11 cellular contexts compared by ENCODE assay signal in the genomic region with DNA sequence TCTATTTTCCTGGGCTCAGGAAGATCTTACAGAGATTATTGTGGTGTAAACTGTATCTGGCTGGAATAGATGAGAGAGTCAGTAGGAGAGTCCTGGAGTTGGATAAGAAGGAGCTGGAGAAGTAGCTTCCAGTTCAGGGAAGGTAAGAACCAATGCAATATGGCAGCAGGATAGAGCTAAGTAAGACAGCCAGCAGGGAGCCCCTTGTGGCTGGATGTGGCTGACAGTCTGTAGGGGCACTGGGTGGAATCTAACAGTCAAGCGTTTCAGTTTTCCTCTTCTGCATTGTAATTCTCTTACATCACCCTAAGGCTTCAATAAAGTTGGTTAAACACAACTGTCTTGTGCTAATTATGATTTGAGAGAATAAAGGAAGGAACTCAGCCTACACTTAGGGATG.
A peak's percentile ranks its signal among the peaks of the same experiment; 100 is the strongest.
DNase-seq lines count a peak whose midpoint lies in the region; ATAC-seq and TF ChIP-seq lines count a peak whose summit lies in the region.
"Had no signal": no experiment of that assay in that cellular context is flagged by ENCODE, and none has a peak within 500 bp of the region (broad histone marks: within the 10 kb centered on the region; RNA-seq: fewer than 3 reads in every experiment).

No MANE protein-coding gene starts in this region.

- H3K4me1 ChIP-seq in A673 (ENCODE audit: insufficient read depth, low read length, poor library complexity, severe bottlenecking) (peaks cover 17% of the 10 kb centered on the region), GM23338 (ENCODE audit: insufficient read depth) (peaks cover 26% of the 10 kb centered on the region), PC-9 (replicated peaks; ENCODE audit: insufficient read depth) (peaks cover 61% of the 10 kb centered on the region), upper lobe of left lung (peaks cover 23 to 52% (median 40%) of the 10 kb centered on the region in 4 donors)

- H3K79me2 ChIP-seq in GM23338 (replicated peaks; ENCODE audit: insufficient read depth) (no peaks in the 10 kb centered on the region), PC-9 (ENCODE audit: low read depth) (no peaks in the 10 kb centered on the region)

- POLR2A ChIA-PET in A673 (lab: Charles Lee; ENCODE audit: low non-redundant PET), result no interaction called here
- POLR2A ChIA-PET in PC-9 (lab: Charles Lee; ENCODE audit: unreplicated experiment), result interaction anchor here (0.7 kb wide), 2 partner anchors 62 to 230 kb away, joined by 3 to 6 read pairs; no protein-coding TSS in a partner anchor

- no peak for TF ChIP-seq POLR2A in upper lobe of left lung (IDR thresholded peaks at IDR 0.05)

- no peak overlapping the region for H3K4me3 Mint-ChIP-seq in GM23338
- H3K4me3 Mint-ChIP-seq in activated T-cell treated with anti-CD3 and anti-CD28 coated beads, Interleukin-2, amount 50 U/mL, for 4 hours, result no peak overlapping the region
- H3K4me3 Mint-ChIP-seq: activated CD4-positive, alpha-beta memory T cell treated with anti-CD3 and anti-CD28 coated beads for 36 hours had no signal

- CTCF ChIA-PET in A673 (lab: Charles Lee), result interaction anchor here (0.7 kb wide), 1 partner anchor 126 kb away, joined by 3 read pairs; no protein-coding TSS in a partner anchor
- CTCF ChIA-PET in PC-9 (lab: Charles Lee), result no interaction called here

- peak; percentile 41 for TF ChIP-seq CTCF in A673 (conservative IDR thresholded peaks at IDR 0.05; ENCODE audit: low read depth, low read length)
- peak; percentile 37 to 38 for TF ChIP-seq CTCF in GM23338 (conservative IDR thresholded peaks at IDR 0.05; ENCODE audit: low read depth in 2 of 2)
- peak; percentile 28; the same call in 1 of the 2 replicates for TF ChIP-seq CTCF in PC-9 (conservative IDR thresholded peaks at IDR 0.05)
- peak; percentile 21 for TF ChIP-seq CTCF in fibroblast of the aortic adventitia (IDR thresholded peaks at IDR 0.05; ENCODE audit: insufficient read depth, low read length)
- TF ChIP-seq CTCF in upper lobe of left lung (IDR thresholded peaks at IDR 0.05), result no peak

- H3K4me2 ChIP-seq in GM23338 (no peak overlapping the region), PC-9 (peak overlapping the region; percentile 46)

- H4K20me1 ChIP-seq in GM23338 (replicated peaks; ENCODE audit: insufficient read depth), result no peaks in the 10 kb centered on the region
- no peaks in the 10 kb centered on the region for H4K20me1 ChIP-seq in PC-9 (ENCODE audit: insufficient read depth)

- no peak overlapping the region for H3K4me3 ChIP-seq in A673 (ENCODE audit: low read depth, low read length, poor library complexity, severe bottlenecking)
- H3K4me3 ChIP-seq in GM23338, result no peak overlapping the region
- no peak overlapping the region for H3K4me3 ChIP-seq in PC-9
- H3K4me3 ChIP-seq in fibroblast of the aortic adventitia (ENCODE audit: low read depth, low read length), result no peak overlapping the region
- H3K4me3 ChIP-seq in upper lobe of left lung, result no peak overlapping the region

- H3F3A ChIP-seq in GM23338 (replicated peaks; ENCODE audit: low read depth) (no peaks in the 10 kb centered on the region), PC-9 (ENCODE audit: insufficient read depth, low read depth) (peaks cover 32% of the 10 kb centered on the region)

- H3K9me3 Mint-ChIP-seq in GM23338, result no peaks in the 10 kb centered on the region
- no peaks in the 10 kb centered on the region for H3K9me3 Mint-ChIP-seq in activated T-cell treated with anti-CD3 and anti-CD28 coated beads, Interleukin-2, amount 50 U/mL, for 4 hours
- H3K9me3 Mint-ChIP-seq: activated CD4-positive, alpha-beta memory T cell treated with anti-CD3 and anti-CD28 coated beads for 36 hours had no signal

- no peak overlapping the region for H3K27ac Mint-ChIP-seq in GM23338
- H3K27ac Mint-ChIP-seq: activated CD4-positive, alpha-beta memory T cell treated with anti-CD3 and anti-CD28 coated beads for 36 hours had no signal

- ATAC-seq in GM23338, result peak; percentile 63
- ATAC-seq in activated T-cell treated with anti-CD3 and anti-CD28 coated beads, Interleukin-2, amount 50 U/mL, for 4 hours, result no peak
- no peak for ATAC-seq in HG02571 (IDR thresholded peaks at IDR 0.05; ENCODE audit: unreplicated experiment)
- ATAC-seq in upper lobe of left lung (ENCODE audit: low FRiP score in 2 of 2), result no peak

- H3K36me3 ChIP-seq in A673 (ENCODE audit: insufficient read depth, low read length, poor library complexity, severe bottlenecking) (no peaks in the 10 kb centered on the region), GM23338 (ENCODE audit: insufficient read depth) (no peaks in the 10 kb centered on the region; the same call in 1 of the 2 replicates), PC-9 (ENCODE audit: low read depth) (no peaks in the 10 kb centered on the region), upper lobe of left lung (no peaks in the 10 kb centered on the region)
- H3K36me3 ChIP-seq: neutrophil had no signal

- intact Hi-C loops in A673 (cut with micrococcal nuclease; ENCODE audit: unreplicated experiment), result no loop called here
- intact Hi-C loops in PC-9 (cut with micrococcal nuclease; ENCODE audit: unreplicated experiment), result no loop called here

- H3K36me3 Mint-ChIP-seq in GM23338 (ENCODE audit: low read depth), result no peaks in the 10 kb centered on the region
- no peaks in the 10 kb centered on the region for H3K36me3 Mint-ChIP-seq in activated T-cell treated with anti-CD3 and anti-CD28 coated beads, Interleukin-2, amount 50 U/mL, for 4 hours (ENCODE audit: insufficient read depth)
- H3K36me3 Mint-ChIP-seq: activated CD4-positive, alpha-beta memory T cell treated with anti-CD3 and anti-CD28 coated beads for 36 hours had no signal

- no peaks in the 10 kb centered on the region for H3K27me3 ChIP-seq in A673 (replicated peaks; ENCODE audit: insufficient read depth, low read depth, low read length, poor library complexity)
- no peaks in the 10 kb centered on the region for H3K27me3 ChIP-seq in GM23338 (ENCODE audit: insufficient read depth)
- H3K27me3 ChIP-seq in PC-9 (ENCODE audit: insufficient read depth, low read depth), result no peaks in the 10 kb centered on the region
- no peaks in the 10 kb centered on the region for H3K27me3 ChIP-seq in upper lobe of left lung
- H3K27me3 ChIP-seq: neutrophil had no signal

- peak; percentile 28 for DNase-seq in A673 (ENCODE audit: low spot score)
- peak; percentile 29 for DNase-seq in GM23338 (ENCODE audit: low spot score)
- no peak for DNase-seq in PC-9
- DNase-seq in fibroblast of the aortic adventitia (ENCODE audit: low read depth), result peak; percentile 14
- DNase-seq in NCI-H774 (lab: John Stamatoyannopoulos, UW), result no peak
- DNase-seq in activated T-cell treated with anti-CD3 and anti-CD28 coated beads, Interleukin-2, amount 50 U/mL, for 4 hours, result no peak
- DNase-seq in upper lobe of left lung, result no peak
- DNase-seq: activated CD4-positive, alpha-beta memory T cell treated with anti-CD3 and anti-CD28 coated beads for 36 hours; NCI-H748 treated with DMSO at 0.1 percent for 48 hours had no signal

- no peak for TF ChIP-seq EP300 in upper lobe of left lung (IDR thresholded peaks at IDR 0.05)

- peaks cover 5% of the 10 kb centered on the region for H3K27me3 Mint-ChIP-seq in GM23338 (ENCODE audit: insufficient read depth, low read depth, poor library complexity)
- H3K27me3 Mint-ChIP-seq in activated T-cell treated with anti-CD3 and anti-CD28 coated beads, Interleukin-2, amount 50 U/mL, for 4 hours (ENCODE audit: low read depth), result no peaks in the 10 kb centered on the region
- H3K27me3 Mint-ChIP-seq: activated CD4-positive, alpha-beta memory T cell treated with anti-CD3 and anti-CD28 coated beads for 36 hours had no signal

- H3K9me2 ChIP-seq in GM23338 (ENCODE audit: insufficient read depth) (peaks cover 8% of the 10 kb centered on the region), PC-9 (ENCODE audit: insufficient read depth) (no peaks in the 10 kb centered on the region)

- H3K27ac ChIP-seq in A673 (ENCODE audit: low read depth, low read length, poor library complexity, severe bottlenecking), result no peak overlapping the region
- H3K27ac ChIP-seq in GM23338 (ENCODE audit: low read depth), result no peak overlapping the region
- no peak overlapping the region for H3K27ac ChIP-seq in PC-9
- peak overlapping the region in 2 of 4 donors; percentile 37 to 53 for H3K27ac ChIP-seq in upper lobe of left lung

- BruUV-seq in A673 (replicated peaks; lab: Mats Ljungman, UMichigan) (no TSS peak), PC-9 (replicated peaks; lab: Mats Ljungman, UMichigan) (no TSS peak)

- H2AFZ ChIP-seq in GM23338 (peak overlapping the region; percentile 29; the same call in 1 of the 2 replicates), PC-9 (no peak overlapping the region)

- H3K4me1 Mint-ChIP-seq in GM23338, result peaks cover 47% of the 10 kb centered on the region
- H3K4me1 Mint-ChIP-seq in activated T-cell treated with anti-CD3 and anti-CD28 coated beads, Interleukin-2, amount 50 U/mL, for 4 hours (ENCODE audit: low read depth), result no peaks in the 10 kb centered on the region

- WGBS in upper lobe of left lung, 2 donors, result 60 to 68% methylated on average over 1 of the region's 1 CpG

- H3K9me3 ChIP-seq in A673 (ENCODE audit: low read depth, low read length, poor library complexity, severe bottlenecking) (no peaks in the 10 kb centered on the region), PC-9 (ENCODE audit: insufficient read depth, low read depth) (no peaks in the 10 kb centered on the region), upper lobe of left lung (no peaks in the 10 kb centered on the region)
- H3K9me3 ChIP-seq: neutrophil had no signal

TF ChIP-seq in GM23338, 12 proteins besides CTCF, POLR2A, EP300 and RAD21 (continues in another document):
- no peak for TF ChIP-seq CREB1 (CRISPR knock-in tag; IDR thresholded peaks at IDR 0.05; ENCODE audit: low read depth)

Comparison
In these comparisons a context has a peak if more than half of its experiments do, and no peak if none do; other contexts are left out.
1. DNase-seq: peak in A673 (single experiment), GM23338 (single experiment) and fibroblast of the aortic adventitia (single experiment); none in PC-9 (0 of 2), NCI-H774 (single experiment), activated T-cell treated with anti-CD3 and anti-CD28 coated beads, Interleukin-2, amount 50 U/mL, for 4 hours (single experiment) and upper lobe of left lung (0 of 2).
2. CTCF ChIP-seq: peak in A673 (single experiment), GM23338 (2 of 2), PC-9 (single experiment) and fibroblast of the aortic adventitia (single experiment); none in upper lobe of left lung (0 of 6).